20 cellular contexts compared by ENCODE assay signal in genomic region chr22:18933914-18934313, GRCh38. TPM values are rescaled to one million over a fixed set of nuclear protein-coding genes. Genes with fewer than 3 reads are reported as not detected.
DNase-seq lines count a peak whose midpoint lies in the region; ATAC-seq, FAIRE-seq and TF ChIP-seq lines count a peak whose summit lies in the region.
"Had no signal": no experiment of that assay in that cellular context is flagged by ENCODE, and none has a peak within 500 bp of the region (broad histone marks: within the 10 kb centered on the region; RNA-seq: fewer than 3 reads in every experiment).

No MANE protein-coding gene starts in this region.

- CTCF ChIA-PET in GM12878 (lab: Yijun Ruan, JAX) (no interaction called here), GM10248 (lab: Yijun Ruan, JAX) (interaction anchor here (1.5 kb wide), 1 partner anchor 25 kb away, joined by 3 read pairs; no protein-coding TSS in a partner anchor)

- no peak overlapping the region for H2AFZ ChIP-seq in GM12878 (ENCODE audit: control insufficient read depth, low read depth, low read length)

- no peaks in the 10 kb centered on the region for H3K9me3 ChIP-seq in GM12878 (replicated peaks; ENCODE audit: control insufficient read depth, insufficient read depth, low read length)
- H3K9me3 ChIP-seq in mucosa of descending colon, result no peaks in the 10 kb centered on the region
- H3K9me3 ChIP-seq in upper lobe of right lung, result no peaks in the 10 kb centered on the region
- H3K9me3 ChIP-seq: BLaER1 had no signal

- H3K27ac ChIP-seq in GM12878 (ENCODE audit: control insufficient read depth, insufficient read depth) (no peak overlapping the region), upper lobe of right lung (no peak overlapping the region)
- H3K27ac ChIP-seq: BLaER1 had no signal

- H3K4me1 ChIP-seq in GM12878 (ENCODE audit: control insufficient read depth, insufficient read depth, low read length) (no peaks in the 10 kb centered on the region), mucosa of descending colon (ENCODE audit: low read depth) (no peaks in the 10 kb centered on the region), upper lobe of right lung (no peaks in the 10 kb centered on the region)
- H3K4me1 ChIP-seq: BLaER1 had no signal

- no peak overlapping the region for H3K4me3 ChIP-seq in GM12878
- H3K4me3 ChIP-seq in mucosa of descending colon, result no peak overlapping the region
- no peak overlapping the region for H3K4me3 ChIP-seq in upper lobe of right lung
- H3K4me3 ChIP-seq: BLaER1 had no signal

- no peaks in the 10 kb centered on the region for H3K9me3 Mint-ChIP-seq in activated T-cell treated with anti-CD3 and anti-CD28 coated beads, Interleukin-2, amount 50 U/mL, for 72 hours
- H3K9me3 Mint-ChIP-seq in activated T-cell treated with anti-CD3 and anti-CD28 coated beads, Interleukin-2, amount 50 U/mL, for 4 hours, result no peaks in the 10 kb centered on the region
- H3K9me3 Mint-ChIP-seq: CD14-positive monocyte; CD4-positive, alpha-beta memory T cell; HFFc6 had no signal

- no peak overlapping the region for H3K4me3 Mint-ChIP-seq in activated T-cell treated with anti-CD3 and anti-CD28 coated beads, Interleukin-2, amount 50 U/mL, for 72 hours
- no peak overlapping the region for H3K4me3 Mint-ChIP-seq in activated T-cell treated with anti-CD3 and anti-CD28 coated beads, Interleukin-2, amount 50 U/mL, for 4 hours
- H3K4me3 Mint-ChIP-seq: CD14-positive monocyte; CD4-positive, alpha-beta memory T cell; HFFc6 had no signal

- intact Hi-C loops in GM12878 (cut with micrococcal nuclease; ENCODE audit: unreplicated experiment) (no loop called here), mucosa of descending colon (cut with DNase I, micrococcal nuclease) (no loop called here), upper lobe of right lung (cut with DNase I) (no loop called here)

- no TSS peak for BruUV-seq in GM12878 (replicated peaks; lab: Mats Ljungman, UMichigan)

- no CpG with 5 or more reads among the region's 7 CpGs for WGBS in GM12878 (ENCODE audit: insufficient coverage, insufficient replicate concordance, low lambda C conversion rate, missing lambda C conversion rate)

- no peaks in the 10 kb centered on the region for H3K27me3 ChIP-seq in GM12878 (replicated peaks in 1 of 2; ENCODE audit: control insufficient read depth in 2 of 2, insufficient read depth in 2 of 2, low read length in 1 of 2)
- no peaks in the 10 kb centered on the region for H3K27me3 ChIP-seq in upper lobe of right lung
- H3K27me3 ChIP-seq: BLaER1 had no signal

- TF ChIP-seq CTCF in GM12878 (IDR thresholded peaks at IDR 0.05 in 2 of 3, conservative IDR thresholded peaks at IDR 0.05 in 1 of 3; ENCODE audit: control insufficient read depth in 2 of 3, extremely low read depth in 1 of 3, insufficient read depth in 1 of 3, low read depth in 3 of 3, low read length in 3 of 3) (no peak), mucosa of descending colon (IDR thresholded peaks at IDR 0.05) (no peak), upper lobe of right lung (IDR thresholded peaks at IDR 0.05) (no peak), GM10248 (IDR thresholded peaks at IDR 0.05; ENCODE audit: control extremely low read depth, extremely low read depth, low read depth, missing control alignments) (no peak)

- TF ChIP-seq POLR2A in GM12878 (IDR thresholded peaks at IDR 0.05; ENCODE audit: low read depth, low read length), result no peak

- no peaks in the 10 kb centered on the region for H3K79me2 ChIP-seq in GM12878 (ENCODE audit: control insufficient read depth, insufficient read depth, low read length)

- RAD21 ChIA-PET in GM12878 (lab: Charles Lee; ENCODE audit: unreplicated experiment), result no interaction called here

- DNase-seq in activated T-cell treated with anti-CD3 and anti-CD28 coated beads, Interleukin-2, amount 50 U/mL, for 72 hours, result no peak
- no peak for DNase-seq in activated T-cell treated with anti-CD3 and anti-CD28 coated beads, Interleukin-2, amount 50 U/mL, for 4 hours
- DNase-seq in GM12878 (ENCODE audit: low read depth, low spot score) (no peak), mucosa of descending colon (no peak), upper lobe of right lung (no peak), OCI-M1 (lab: John Stamatoyannopoulos, UW) (no peak), GM10248 (ENCODE audit: extremely low spot score) (no peak)
- DNase-seq: 8988T; CD4-positive, alpha-beta memory T cell; DMS153; DMS79; GDM1; GOT3; H7; HFFc6 had no signal

- H3K27ac Mint-ChIP-seq in activated T-cell treated with anti-CD3 and anti-CD28 coated beads, Interleukin-2, amount 50 U/mL, for 72 hours, result no peak overlapping the region
- H3K27ac Mint-ChIP-seq: CD14-positive monocyte; CD4-positive, alpha-beta memory T cell; HFFc6 had no signal

- SMC1A ChIA-PET in GM12878 (lab: Charles Lee; ENCODE audit: uncharacterized antibody, unreplicated experiment), result no interaction called here

- H3K4me1 Mint-ChIP-seq in activated T-cell treated with anti-CD3 and anti-CD28 coated beads, Interleukin-2, amount 50 U/mL, for 72 hours (ENCODE audit: low read depth), result no peaks in the 10 kb centered on the region
- no peaks in the 10 kb centered on the region for H3K4me1 Mint-ChIP-seq in activated T-cell treated with anti-CD3 and anti-CD28 coated beads, Interleukin-2, amount 50 U/mL, for 4 hours (ENCODE audit: low read depth)
- H3K4me1 Mint-ChIP-seq: CD14-positive monocyte; CD4-positive, alpha-beta memory T cell had no signal

- H3K4me2 ChIP-seq in GM12878 (ENCODE audit: control insufficient read depth, insufficient read depth), result no peak overlapping the region
- H3K4me2 ChIP-seq: BLaER1 had no signal

- no peak for TF ChIP-seq RAD21 in GM12878 (IDR thresholded peaks at IDR 0.05; ENCODE audit: insufficient read depth, low read depth, low read length)

- no peaks in the 10 kb centered on the region for H3K27me3 Mint-ChIP-seq in activated T-cell treated with anti-CD3 and anti-CD28 coated beads, Interleukin-2, amount 50 U/mL, for 72 hours (ENCODE audit: low read depth)
- H3K27me3 Mint-ChIP-seq in activated T-cell treated with anti-CD3 and anti-CD28 coated beads, Interleukin-2, amount 50 U/mL, for 4 hours (ENCODE audit: low read depth), result no peaks in the 10 kb centered on the region
- H3K27me3 Mint-ChIP-seq: CD4-positive, alpha-beta memory T cell had no signal

- no peak for FAIRE-seq in GM12878 (lab: Jason Lieb, UNC)
- FAIRE-seq: HTR-8/SVneo had no signal

- no peak for TF ChIP-seq EP300 in GM12878 (IDR thresholded peaks at IDR 0.05; ENCODE audit: borderline replicate concordance in 1 of 2, control insufficient read depth in 1 of 2, low read depth in 2 of 2, low read length in 2 of 2)

- no peaks in the 10 kb centered on the region for H3K36me3 Mint-ChIP-seq in activated T-cell treated with anti-CD3 and anti-CD28 coated beads, Interleukin-2, amount 50 U/mL, for 72 hours (ENCODE audit: insufficient read depth in 2 of 2)
- no peaks in the 10 kb centered on the region for H3K36me3 Mint-ChIP-seq in activated T-cell treated with anti-CD3 and anti-CD28 coated beads, Interleukin-2, amount 50 U/mL, for 4 hours (ENCODE audit: insufficient read depth)
- H3K36me3 Mint-ChIP-seq: CD14-positive monocyte; CD4-positive, alpha-beta memory T cell had no signal

- H3K36me3 ChIP-seq in GM12878 (ENCODE audit: control insufficient read depth in 2 of 2, insufficient read depth in 2 of 2, low read length in 1 of 2) (no peaks in the 10 kb centered on the region), mucosa of descending colon (ENCODE audit: low read depth) (no peaks in the 10 kb centered on the region), upper lobe of right lung (no peaks in the 10 kb centered on the region)
- H3K36me3 ChIP-seq: BLaER1 had no signal

- no peak overlapping the region for H3K9ac ChIP-seq in GM12878 (ENCODE audit: control insufficient read depth, insufficient read depth, low read length)
- H3K9ac ChIP-seq: BLaER1 had no signal

- H4K20me1 ChIP-seq in GM12878 (ENCODE audit: control insufficient read depth, insufficient read depth), result no peaks in the 10 kb centered on the region
- H4K20me1 ChIP-seq: BLaER1 had no signal

- in situ Hi-C loops in GM12878 (cut with MboI), result no loop called here

- POLR2A ChIA-PET in GM12878 (lab: Charles Lee) (no interaction called here), GM10248 (lab: Yijun Ruan, JAX) (no interaction called here)

- peak; percentile 36 to 55 for ATAC-seq in activated T-cell treated with anti-CD3 and anti-CD28 coated beads, Interleukin-2, amount 50 U/mL, for 72 hours (replicated peaks in 1 of 2)
- ATAC-seq in activated T-cell treated with anti-CD3 and anti-CD28 coated beads, Interleukin-2, amount 50 U/mL, for 4 hours, result no peak
- ATAC-seq in GM12878 (peak; percentile 72), mucosa of descending colon (peak; percentile 68), upper lobe of right lung (peak; percentile 7)
- ATAC-seq: HCT116 had no signal

RNA-seq across cellular contexts. Expression of gene PRODH, which starts 2.2 kb away (rescaled TPM):
- total RNA-seq in activated T-cell treated with anti-CD3 and anti-CD28 coated beads, Interleukin-2, amount 50 U/mL, for 72 hours, result 1 to 10 TPM in 1 of 2 donors, under 1 TPM in 1; 0.76 to 1.1 TPM
- total RNA-seq in activated T-cell treated with anti-CD3 and anti-CD28 coated beads, Interleukin-2, amount 50 U/mL, for 4 hours, result under 1 TPM; 0.16 to 0.40 (median 0.19) TPM
- 0.19 TPM in 1 of 2 replicates, not detected in the other for total RNA-seq in GM12878 (2013; cell fraction: nucleolus; rRNA removed)
- total RNA-seq in GM12878 (2014; rRNA removed) (0.05 and 0.06 TPM in 2 replicates), GM12878 (2014; rRNA removed; fragmentation: Illumina TruSeq; extraction: Trizol) (0.05 TPM in 1 of 2 replicates, not detected in the other), GM12878 (2021) (0.13 TPM in 1 of 2 replicates, not detected in the other), mucosa of descending colon (1 to 10 TPM; 4.9 to 7.5 (median 5.3) TPM), upper lobe of right lung (60.9 TPM)
- polyA plus RNA-seq in GM12878 (2011; ENCODE audit: low read depth), result not detected
- polyA plus RNA-seq in GM12878 (2011; rRNA removed) (0.10 TPM in 2 replicates), GM12878 (2014; fragmentation: Illumina TruSeq; extraction: Trizol) (not detected in 2 replicates), GM12878 (2014; fragmentation: Nextera tagmentation; extraction: Ambion mirVana) (not detected), GM12878 (2014; rRNA removed) (0.03 and 0.09 TPM in 2 replicates), GM12878 (2016; fragmentation: Nextera tagmentation; extraction: Ambion mirVana) (under 1 TPM in 1 of 2 experiments, not detected in 1; 0.08 TPM)
- 0.10 and 0.20 TPM in 2 replicates for polyA plus RNA-seq in GM12878 (2011; cell fraction: cytosol; rRNA removed)
- 2.3 and 3.0 TPM in 2 replicates for polyA plus RNA-seq in GM12878 (2011; cell fraction: nucleus; rRNA removed)
- polyA plus RNA-seq in GM12878 (2012), result 0.17 and 0.19 TPM in 2 replicates
- 0.22 and 1.2 TPM in 2 replicates for polyA minus RNA-seq in GM12878 (2011; rRNA and poly(A)+ RNA removed)
- polyA minus RNA-seq in GM12878 (2011; cell fraction: cytosol; rRNA and poly(A)+ RNA removed), result not detected in 2 replicates
- polyA minus RNA-seq in GM12878 (2011; cell fraction: nucleus; rRNA and poly(A)+ RNA removed), result 0.48 and 1.3 TPM in 2 replicates
- total RNA-seq: HFFc6 had no signal
- polyA plus RNA-seq: AG04450, CD14-positive monocyte had no signal

RNA-seq across cellular contexts. Expression of gene DGCR6, which starts 27.8 kb away (rescaled TPM):
- 1 to 10 TPM; 2.5 to 2.9 TPM for total RNA-seq in activated T-cell treated with anti-CD3 and anti-CD28 coated beads, Interleukin-2, amount 50 U/mL, for 72 hours
- total RNA-seq in activated T-cell treated with anti-CD3 and anti-CD28 coated beads, Interleukin-2, amount 50 U/mL, for 4 hours, result 1 to 10 TPM; 1.2 to 1.6 (median 1.4) TPM
- total RNA-seq in GM12878 (2013; cell fraction: nucleolus; rRNA removed), result 0.65 and 0.76 TPM in 2 replicates
- total RNA-seq in GM12878 (2014; rRNA removed), result 0.11 and 0.27 TPM in 2 replicates
- total RNA-seq in GM12878 (2014; rRNA removed; fragmentation: Illumina TruSeq; extraction: Trizol), result 0.13 TPM in 1 of 2 replicates, not detected in the other
- total RNA-seq in GM12878 (2021), result 0.13 and 0.31 TPM in 2 replicates
- polyA plus RNA-seq in GM12878 (2011; ENCODE audit: low read depth), result not detected
- 0.19 and 0.30 TPM in 2 replicates for polyA plus RNA-seq in GM12878 (2011; rRNA removed)
- polyA plus RNA-seq in GM12878 (2011; cell fraction: cytosol; rRNA removed), result 0.43 and 0.84 TPM in 2 replicates
- 0.59 and 1.1 TPM in 2 replicates for polyA plus RNA-seq in GM12878 (2011; cell fraction: nucleus; rRNA removed)
- 0.11 and 0.16 TPM in 2 replicates for polyA plus RNA-seq in GM12878 (2012)
- 0.06 and 0.19 TPM in 2 replicates for polyA plus RNA-seq in GM12878 (2014; fragmentation: Illumina TruSeq; extraction: Trizol)
- polyA plus RNA-seq in GM12878 (2014; fragmentation: Nextera tagmentation; extraction: Ambion mirVana), result not detected
- 0.08 and 0.22 TPM in 2 replicates for polyA plus RNA-seq in GM12878 (2014; rRNA removed)
- under 1 TPM; 0.36 to 0.54 TPM for polyA plus RNA-seq in GM12878 (2016; fragmentation: Nextera tagmentation; extraction: Ambion mirVana)
- polyA minus RNA-seq in GM12878 (2011; rRNA and poly(A)+ RNA removed), result 0.31 TPM in 1 of 2 replicates, not detected in the other
- not detected in 2 replicates for polyA minus RNA-seq in GM12878 (2011; cell fraction: cytosol; rRNA and poly(A)+ RNA removed)
- 0.77 and 1.1 TPM in 2 replicates for polyA minus RNA-seq in GM12878 (2011; cell fraction: nucleus; rRNA and poly(A)+ RNA removed)
- 1 to 10 TPM in 1 of 3 donors, under 1 TPM in 2; 0.39 to 1.7 (median 0.55) TPM for total RNA-seq in mucosa of descending colon
- total RNA-seq in upper lobe of right lung, result 3.1 TPM

Comparison
In these comparisons a context has a peak if more than half of its experiments do, and no peak if none do; other contexts are left out.
1. ATAC-seq: peak in activated T-cell treated with anti-CD3 and anti-CD28 coated beads, Interleukin-2, amount 50 U/mL, for 72 hours (2 of 2), GM12878 (single experiment), mucosa of descending colon (single experiment) and upper lobe of right lung (single experiment); none in activated T-cell treated with anti-CD3 and anti-CD28 coated beads, Interleukin-2, amount 50 U/mL, for 4 hours (0 of 2).